ENCODE assay signal across 22 cellular contexts in the genomic region with DNA sequence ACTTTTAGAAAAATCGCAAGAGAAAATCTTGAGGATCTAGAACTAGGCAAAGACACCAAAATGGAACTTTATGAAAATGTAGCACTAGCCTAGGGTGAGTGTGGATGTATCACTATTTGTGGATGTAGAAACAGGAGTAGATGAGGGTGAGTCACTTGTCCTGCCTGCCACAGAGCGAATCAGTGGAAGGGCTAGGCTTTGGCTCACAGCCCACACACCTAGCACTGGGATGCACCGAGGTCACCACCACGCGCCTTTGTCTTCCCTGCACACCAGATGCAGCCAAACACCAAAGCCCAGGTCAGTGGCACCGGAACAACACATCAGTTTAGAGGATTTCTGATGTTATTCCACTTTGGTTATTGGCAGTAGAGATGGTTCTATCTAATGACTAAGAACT. TPM values are rescaled to one million over a fixed set of nuclear protein-coding genes. Genes with fewer than 3 reads are reported as not detected.
A peak's percentile ranks its signal among the peaks of the same experiment; 100 is the strongest.
DNase-seq lines count a peak whose midpoint lies in the region; ATAC-seq lines count a peak whose summit lies in the region.
"Had no signal": no experiment of that assay in that cellular context is flagged by ENCODE, and none has a peak within 500 bp of the region (broad histone marks: within the 10 kb centered on the region; RNA-seq: fewer than 3 reads in every experiment).

No MANE protein-coding gene starts in this region.

- ATAC-seq in stimulated activated naive CD8-positive, alpha-beta T cell treated with anti-CD3 and anti-CD28 coated beads, Interleukin-15, Interleukin-2, amounts not matched to agents 100 U/mL and 50 U/mL, for 24 hours = peak; percentile 49
- no peak for ATAC-seq in stimulated activated naive CD8-positive, alpha-beta T cell treated with anti-CD3 and anti-CD28 coated beads, Interleukin-15, amount 100 ng/mL, for 72 hours
- peak; percentile 81 for ATAC-seq in esophagus mucosa
- ATAC-seq in GM21515 (IDR thresholded peaks at IDR 0.05; ENCODE audit: unreplicated experiment) = no peak
- ATAC-seq: activated CD4-positive, CD25-positive, alpha-beta regulatory T cell treated with anti-CD3 and anti-CD28 coated beads, Interleukin-2, amount 50 U/mL, for 24 hours; GM12878; GM23338; naive thymus-derived CD8-positive, alpha-beta T cell had no signal

- H3K27me3 Mint-ChIP-seq in stimulated activated naive CD8-positive, alpha-beta T cell treated with anti-CD3 and anti-CD28 coated beads, Interleukin-15, amount 100 ng/mL, for 72 hours = no peaks in the 10 kb centered on the region
- peaks cover 0 to 2% (median 0%) of the 10 kb centered on the region in 3 donors for H3K27me3 Mint-ChIP-seq in immature natural killer cell (ENCODE audit: low read depth in 3 of 3)
- H3K27me3 Mint-ChIP-seq: activated naive CD8-positive, alpha-beta T cell treated with anti-CD3 and anti-CD28 coated beads, Interleukin-2, amount 10 ng/mL, durations not matched to agents 7 days and 5 days; naive thymus-derived CD8-positive, alpha-beta T cell had no signal

- H3K27ac Mint-ChIP-seq in stimulated activated naive CD8-positive, alpha-beta T cell treated with anti-CD3 and anti-CD28 coated beads, Interleukin-15, amount 100 ng/mL, for 72 hours = no peak overlapping the region
- no peak overlapping the region for H3K27ac Mint-ChIP-seq in immature natural killer cell
- H3K27ac Mint-ChIP-seq: activated naive CD8-positive, alpha-beta T cell treated with anti-CD3 and anti-CD28 coated beads, Interleukin-2, amount 10 ng/mL, durations not matched to agents 7 days and 5 days; activated T-helper 1 cell treated with anti-CD3 and anti-CD28 coated beads, Interleukin-12 subunit alpha, Interleukin-12 subunit beta, Interleukin-2, Interleukin-4 antibody, amounts not matched to agents 30 ng/mL and 10 ng/mL and 1 ng/mL, durations not matched to agents 14 hours and 24 hours and 36 hours; GM23338 had no signal

- H3K4me1 Mint-ChIP-seq in stimulated activated naive CD8-positive, alpha-beta T cell treated with anti-CD3 and anti-CD28 coated beads, Interleukin-15, amount 100 ng/mL, for 72 hours = peaks cover 6% of the 10 kb centered on the region
- H3K4me1 Mint-ChIP-seq in immature natural killer cell = no peaks in the 10 kb centered on the region
- H3K4me1 Mint-ChIP-seq: GM23338 had no signal

- H3K36me3 Mint-ChIP-seq in immature natural killer cell = peaks cover 12 to 36% (median 19%) of the 10 kb centered on the region in 3 donors

- DNase-seq in stimulated activated naive CD8-positive, alpha-beta T cell treated with anti-CD3 and anti-CD28 coated beads, Interleukin-15, Interleukin-2, amounts not matched to agents 100 U/mL and 50 U/mL, for 24 hours = no peak
- DNase-seq in stimulated activated naive CD8-positive, alpha-beta T cell treated with anti-CD3 and anti-CD28 coated beads, Interleukin-15, amount 100 ng/mL, for 72 hours = no peak
- peak; percentile 26 for DNase-seq in SW480 (ENCODE audit: low spot score)
- DNase-seq in NCI-H2029 (lab: John Stamatoyannopoulos, UW) = no peak
- no peak for DNase-seq in effector CD8-positive, alpha-beta T cell (lab: John Stamatoyannopoulos, UW)
- no peak for DNase-seq in immature natural killer cell
- DNase-seq: activated naive CD8-positive, alpha-beta T cell treated with anti-CD3 and anti-CD28 coated beads, Interleukin-2, amount 10 ng/mL, durations not matched to agents 7 days and 5 days; hippocampal formation; naive thymus-derived CD8-positive, alpha-beta T cell; NCI-H1092 treated with DMSO at 0.1 percent for 48 hours; NCI-H510A; NK-92 treated with Interleukin-12 subunit alpha and Interleukin-12 subunit beta, amount 100 ng/mL, for 24 hours; right lobe of liver; RPMI8226; stimulated activated CD4-positive, alpha-beta T cell treated with anti-CD3 and anti-CD28 coated beads, Interleukin-15, amount 100 ng/mL, for 24 hours had no signal

- H3K9me3 Mint-ChIP-seq in stimulated activated naive CD8-positive, alpha-beta T cell treated with anti-CD3 and anti-CD28 coated beads, Interleukin-15, amount 100 ng/mL, for 72 hours = no peaks in the 10 kb centered on the region
- no peaks in the 10 kb centered on the region for H3K9me3 Mint-ChIP-seq in immature natural killer cell
- H3K9me3 Mint-ChIP-seq: activated naive CD8-positive, alpha-beta T cell treated with anti-CD3 and anti-CD28 coated beads, Interleukin-2, amount 10 ng/mL, durations not matched to agents 7 days and 5 days; activated T-helper 1 cell treated with anti-CD3 and anti-CD28 coated beads, Interleukin-12 subunit alpha, Interleukin-12 subunit beta, Interleukin-2, Interleukin-4 antibody, amounts not matched to agents 30 ng/mL and 10 ng/mL and 1 ng/mL, durations not matched to agents 14 hours and 24 hours and 36 hours; GM23338; naive thymus-derived CD8-positive, alpha-beta T cell had no signal

- H3K4me3 Mint-ChIP-seq in stimulated activated naive CD8-positive, alpha-beta T cell treated with anti-CD3 and anti-CD28 coated beads, Interleukin-15, amount 100 ng/mL, for 72 hours = no peak overlapping the region
- no peak overlapping the region for H3K4me3 Mint-ChIP-seq in immature natural killer cell
- H3K4me3 Mint-ChIP-seq: activated naive CD8-positive, alpha-beta T cell treated with anti-CD3 and anti-CD28 coated beads, Interleukin-2, amount 10 ng/mL, durations not matched to agents 7 days and 5 days; activated T-helper 1 cell treated with anti-CD3 and anti-CD28 coated beads, Interleukin-12 subunit alpha, Interleukin-12 subunit beta, Interleukin-2, Interleukin-4 antibody, amounts not matched to agents 30 ng/mL and 10 ng/mL and 1 ng/mL, durations not matched to agents 14 hours and 24 hours and 36 hours; CD14-positive monocyte; GM23338; naive thymus-derived CD8-positive, alpha-beta T cell had no signal

RNA-seq across cellular contexts. Expression of a gene that starts 38.2 kb away (rescaled TPM):
- 12.1 TPM for total RNA-seq in esophagus mucosa
- polyA plus RNA-seq in immature natural killer cell = 10 to 100 TPM; 11.0 to 25.3 (median 14.8) TPM

Comparison
In these comparisons a context has a peak if more than half of its experiments do, and no peak if none do; other contexts are left out.
1. ATAC-seq: peak in stimulated activated naive CD8-positive, alpha-beta T cell treated with anti-CD3 and anti-CD28 coated beads, Interleukin-15, Interleukin-2, amounts not matched to agents 100 U/mL and 50 U/mL, for 24 hours (single experiment) and esophagus mucosa (single experiment); none in stimulated activated naive CD8-positive, alpha-beta T cell treated with anti-CD3 and anti-CD28 coated beads, Interleukin-15, amount 100 ng/mL, for 72 hours (single experiment) and GM21515 (single experiment).